ENCODE assay signal across 10 cellular contexts in the genomic region with DNA sequence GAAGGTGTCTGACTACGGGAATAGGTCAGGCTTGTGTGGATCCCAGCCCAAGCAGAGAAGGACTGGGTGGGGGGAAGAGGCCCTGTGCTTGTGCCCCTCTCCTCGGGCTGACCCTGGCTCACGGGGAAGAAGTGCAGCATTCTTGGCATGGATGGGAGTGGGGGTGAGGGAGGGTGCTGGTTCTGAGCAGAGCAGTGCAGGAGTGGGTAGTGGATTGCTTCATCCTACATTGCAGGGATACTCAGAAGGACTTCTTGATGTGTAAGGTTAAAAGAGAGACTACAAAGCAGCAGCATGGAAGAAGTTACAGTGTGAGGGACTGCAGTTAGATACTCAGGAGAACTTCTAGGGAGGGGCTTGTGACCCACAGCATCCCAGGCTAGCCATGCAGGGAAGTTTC. TPM values are rescaled to one million over a fixed set of nuclear protein-coding genes. Genes with fewer than 3 reads are reported as not detected.
A peak's percentile ranks its signal among the peaks of the same experiment; 100 is the strongest.
DNase-seq lines count a peak whose midpoint lies in the region; ATAC-seq and TF ChIP-seq lines count a peak whose summit lies in the region.
"Had no signal": no experiment of that assay in that cellular context is flagged by ENCODE, and none has a peak within 500 bp of the region (broad histone marks: within the 10 kb centered on the region; RNA-seq: fewer than 3 reads in every experiment).

No MANE protein-coding gene starts in this region.

- peak overlapping the region; percentile 57 for H3K27ac Mint-ChIP-seq in mesothelial cell of epicardium
- peak overlapping the region; percentile 69 for H3K27ac Mint-ChIP-seq in type B pancreatic cell
- H3K27ac Mint-ChIP-seq: activated naive CD8-positive, alpha-beta T cell treated with anti-CD3 and anti-CD28 coated beads, Interleukin-2, amount 10 ng/mL, durations not matched to agents 7 days and 5 days had no signal

- peak overlapping the region; percentile 86; the same call in 1 of the 2 replicates for H3K9ac ChIP-seq in SK-N-SH

- H3K4me3 Mint-ChIP-seq in mesothelial cell of epicardium (peak overlapping the region; percentile 66), type B pancreatic cell (peak overlapping the region; percentile 87)
- H3K4me3 Mint-ChIP-seq: activated naive CD8-positive, alpha-beta T cell treated with anti-CD3 and anti-CD28 coated beads, Interleukin-2, amount 10 ng/mL, durations not matched to agents 7 days and 5 days had no signal

- no peak for ATAC-seq in SK-N-SH treated with all-trans-retinoic acid at 6 μM for 48 hours
- no peak for ATAC-seq in GM19397 (IDR thresholded peaks at IDR 0.05; ENCODE audit: unreplicated experiment)

- no peaks in the 10 kb centered on the region for H3K9me2 ChIP-seq in SK-N-SH

- TF ChIP-seq RAD21 in SK-N-SH (IDR thresholded peaks at IDR 0.05; ENCODE audit: low read length), result no peak

- no peaks in the 10 kb centered on the region for H3F3A ChIP-seq in SK-N-SH (replicated peaks; ENCODE audit: insufficient read depth)

- peaks cover 62% of the 10 kb centered on the region for H4K20me1 ChIP-seq in SK-N-SH (ENCODE audit: insufficient read depth)

- DNase-seq in SK-N-SH, result no peak
- no peak for DNase-seq in mesothelial cell of epicardium (ENCODE audit: low spot score in 2 of 2, unreplicated experiment in 2 of 2)
- no peak for DNase-seq in type B pancreatic cell (ENCODE audit: extremely low spot score, unreplicated experiment)
- no peak for DNase-seq in T-helper 9 cell
- no peak for DNase-seq in activated CD8-positive, alpha-beta memory T cell treated with anti-CD3 and anti-CD28 coated beads, Interleukin-2, amount 50 U/mL, for 48 hours
- DNase-seq: 8988T; activated naive CD8-positive, alpha-beta T cell treated with anti-CD3 and anti-CD28 coated beads, Interleukin-2, amount 10 ng/mL, durations not matched to agents 7 days and 5 days had no signal

- H3K4me2 ChIP-seq in SK-N-SH, result peak overlapping the region; percentile 97

- TF ChIP-seq CTCF in SK-N-SH (IDR thresholded peaks at IDR 0.05) (no peak), mesothelial cell of epicardium (IDR thresholded peaks at IDR 0.05; ENCODE audit: unreplicated experiment) (no peak), type B pancreatic cell (conservative IDR thresholded peaks at IDR 0.05) (no peak)

- no peak overlapping the region for H3K4me3 ChIP-seq in SK-N-SH (ENCODE audit: low read depth in 2 of 2, low read length in 1 of 2)

- no peaks in the 10 kb centered on the region for H3K9me3 ChIP-seq in SK-N-SH

- H3K79me2 ChIP-seq in SK-N-SH (ENCODE audit: insufficient read depth), result peaks cover 89% of the 10 kb centered on the region

- H2AFZ ChIP-seq in SK-N-SH (ENCODE audit: low read depth), result no peak overlapping the region

- POLR2A ChIA-PET in SK-N-SH (lab: Yijun Ruan, JAX), result no interaction called here

- peaks cover 42% of the 10 kb centered on the region for H3K4me1 Mint-ChIP-seq in mesothelial cell of epicardium
- H3K4me1 Mint-ChIP-seq in type B pancreatic cell (ENCODE audit: unreplicated experiment), result peaks cover 44% of the 10 kb centered on the region

- H3K27ac ChIP-seq in SK-N-SH (ENCODE audit: low read depth in 2 of 2, low read length in 1 of 2) (peak overlapping the region in 1 of 2 experiments; percentile 85; a peak in 1 of 4 replicates), cingulate gyrus (ENCODE audit: low read depth, low read length) (peak overlapping the region; percentile 99)

- no peaks in the 10 kb centered on the region for H3K27me3 ChIP-seq in SK-N-SH (ENCODE audit: insufficient read depth)

- H3K36me3 Mint-ChIP-seq in mesothelial cell of epicardium (no peaks in the 10 kb centered on the region), type B pancreatic cell (peaks cover 5% of the 10 kb centered on the region)
- H3K36me3 Mint-ChIP-seq: activated naive CD8-positive, alpha-beta T cell treated with anti-CD3 and anti-CD28 coated beads, Interleukin-2, amount 10 ng/mL, durations not matched to agents 7 days and 5 days had no signal

- 61% methylated on average over 3 of the region's 3 CpGs for WGBS in SK-N-SH (ENCODE audit: low lambda C conversion rate)

- CTCF ChIA-PET in SK-N-SH (lab: Yijun Ruan, JAX), result interaction anchor here (1.2 to 13.3 kb wide), 5 partner anchors 10 to 233 kb away, joined by 3 to 146 read pairs (median 6); no protein-coding TSS in a partner anchor

- no peaks in the 10 kb centered on the region for H3K9me3 Mint-ChIP-seq in mesothelial cell of epicardium
- H3K9me3 Mint-ChIP-seq in type B pancreatic cell, result no peaks in the 10 kb centered on the region
- H3K9me3 Mint-ChIP-seq: activated naive CD8-positive, alpha-beta T cell treated with anti-CD3 and anti-CD28 coated beads, Interleukin-2, amount 10 ng/mL, durations not matched to agents 7 days and 5 days had no signal

- no peak for TF ChIP-seq EP300 in SK-N-SH (IDR thresholded peaks at IDR 0.05; ENCODE audit: borderline replicate concordance in 1 of 2, low read depth in 1 of 2, low read length in 1 of 2)

- H3K36me3 ChIP-seq in SK-N-SH (replicated peaks in 1 of 2; ENCODE audit: control insufficient read depth in 1 of 2, insufficient read depth in 2 of 2, low read length in 1 of 2), result no peaks in the 10 kb centered on the region

- H3K27me3 Mint-ChIP-seq in mesothelial cell of epicardium (ENCODE audit: low read depth) (no peaks in the 10 kb centered on the region), type B pancreatic cell (peaks cover 8% of the 10 kb centered on the region)

- peaks cover 13 to 24% of the 10 kb centered on the region in 2 experiments; a peak in 2 of 4 replicates for H3K4me1 ChIP-seq in SK-N-SH (ENCODE audit: control insufficient read depth in 1 of 2, insufficient read depth in 2 of 2, low read depth in 1 of 2, low read length in 1 of 2)

TF ChIP-seq in SK-N-SH, 30 proteins besides CTCF, POLR2A, EP300 and RAD21 (continues in another document):
- TF ChIP-seq SIN3A (IDR thresholded peaks at IDR 0.05; ENCODE audit: borderline replicate concordance, low read depth, low read length), result no peak
- no peak for TF ChIP-seq REST (IDR thresholded peaks at IDR 0.05; ENCODE audit: low read depth, low read length)

TF ChIP-seq in SK-N-SH treated with all-trans-retinoic acid at 6 μM for 48 hours, 23 proteins besides CTCF, POLR2A, EP300 and RAD21:
- TF ChIP-seq GLIS3 (CRISPR knock-in tag; IDR thresholded peaks at IDR 0.05) (no peak), ZNF70 (CRISPR knock-in tag; IDR thresholded peaks at IDR 0.05) (no peak), RARB (CRISPR knock-in tag; IDR thresholded peaks at IDR 0.05) (no peak), SNAI2 (CRISPR knock-in tag; IDR thresholded peaks at IDR 0.05) (no peak), ZFP30 (CRISPR knock-in tag; IDR thresholded peaks at IDR 0.05) (no peak), POU6F1 (CRISPR knock-in tag; IDR thresholded peaks at IDR 0.05; ENCODE audit: borderline replicate concordance, low read depth) (no peak), TCF4 (CRISPR knock-in tag; IDR thresholded peaks at IDR 0.05; ENCODE audit: borderline replicate concordance) (no peak), CSRNP3 (CRISPR knock-in tag; IDR thresholded peaks at IDR 0.05) (no peak)

RNA-seq across cellular contexts. Expression of gene ARHGAP23, which starts 2.1 kb away (rescaled TPM):
- polyA plus RNA-seq in SK-N-SH (2012; rRNA removed), result 10.6 and 19.2 TPM in 2 replicates
- polyA plus RNA-seq in SK-N-SH (2012; cell fraction: cytosol; rRNA removed), result 14.2 and 19.1 TPM in 2 replicates
- 31.5 and 36.7 TPM in 2 replicates for polyA plus RNA-seq in SK-N-SH (2012; cell fraction: nucleus; rRNA removed)
- total RNA-seq in mesothelial cell of epicardium (86.7 to 89.1 TPM (median 87.2 TPM) in 3 replicates), type B pancreatic cell (ENCODE audit: low replicate concordance) (114 and 333 TPM in 2 replicates)
